In genomic region chr10:75187961-75188426, GRCh38 we compare ENCODE assay signal across 1 cellular context.
TF ChIP-seq lines count a peak whose summit lies in the region.

No MANE protein-coding gene starts in this region.

TF ChIP-seq in HEK293, 187 proteins besides CTCF, POLR2A, EP300 and RAD21 (continued from another document):
- TF ChIP-seq HOXC10 (CRISPR knock-in tag; IDR thresholded peaks at IDR 0.05), result no peak
- no peak for TF ChIP-seq ZNF792 (tag by site-specific recombination; IDR thresholded peaks at IDR 0.05)
- TF ChIP-seq TCF7L2 (IDR thresholded peaks at IDR 0.05; ENCODE audit: borderline replicate concordance, low read depth, low read length), result no peak
- no peak for TF ChIP-seq SP7 (tag by site-specific recombination; IDR thresholded peaks at IDR 0.05)
- no peak for TF ChIP-seq SCRT1 (tag by site-specific recombination; IDR thresholded peaks at IDR 0.05; ENCODE audit: borderline replicate concordance)
- TF ChIP-seq SP3 (tag by site-specific recombination; IDR thresholded peaks at IDR 0.05), result no peak
- TF ChIP-seq ZNF449 (tag by site-specific recombination; IDR thresholded peaks at IDR 0.05), result no peak
- TF ChIP-seq ZSCAN5A (tag by site-specific recombination; IDR thresholded peaks at IDR 0.05), result no peak
